In the genomic region with DNA sequence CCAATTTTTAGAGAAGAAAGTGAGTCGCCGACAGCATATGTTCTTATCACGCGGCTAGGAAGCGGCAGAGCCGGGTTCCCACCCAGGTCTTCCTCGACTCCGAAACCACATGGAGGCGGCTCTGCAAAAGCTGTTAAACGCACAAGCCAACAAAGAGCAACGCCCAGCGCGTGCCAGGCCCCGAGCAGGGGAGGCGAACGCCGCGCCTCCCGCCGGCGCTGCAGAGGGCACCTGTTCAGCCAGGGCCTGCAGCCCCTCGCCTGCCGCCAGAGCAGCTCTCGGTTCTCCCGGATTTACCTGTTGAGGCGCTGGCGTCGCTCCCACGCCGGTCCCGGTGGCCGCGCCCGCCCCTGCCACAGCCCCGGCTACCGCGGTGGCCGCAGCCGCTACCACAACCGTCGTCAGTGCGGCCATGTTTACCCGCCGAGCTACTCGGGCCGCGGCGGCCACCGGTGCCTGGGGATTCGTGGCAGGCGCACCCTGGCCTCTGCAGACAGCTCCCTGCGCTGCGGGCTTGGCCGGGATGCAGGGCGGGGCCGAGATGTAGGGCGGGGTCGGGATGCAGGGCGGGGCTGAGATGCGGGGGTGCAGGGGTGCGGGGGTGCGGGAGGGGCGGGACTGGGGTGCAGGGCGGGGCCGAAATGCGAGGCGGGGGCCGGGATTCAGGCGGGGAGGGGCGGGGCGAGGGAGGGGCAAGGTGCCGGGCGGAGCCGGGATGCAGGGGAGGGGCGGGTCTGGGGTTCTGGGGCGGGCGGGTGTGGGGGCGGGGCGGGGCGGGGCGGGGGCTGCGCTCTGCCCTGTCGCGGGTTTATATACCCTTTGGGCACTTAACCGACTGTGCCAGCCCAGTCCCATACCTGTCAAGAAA, we compare ENCODE assay signal across 1 cellular context.
A peak's percentile ranks its signal among the peaks of the same experiment; 100 is the strongest.
TF ChIP-seq lines count a peak whose summit lies in the region.

A gene with protein sequence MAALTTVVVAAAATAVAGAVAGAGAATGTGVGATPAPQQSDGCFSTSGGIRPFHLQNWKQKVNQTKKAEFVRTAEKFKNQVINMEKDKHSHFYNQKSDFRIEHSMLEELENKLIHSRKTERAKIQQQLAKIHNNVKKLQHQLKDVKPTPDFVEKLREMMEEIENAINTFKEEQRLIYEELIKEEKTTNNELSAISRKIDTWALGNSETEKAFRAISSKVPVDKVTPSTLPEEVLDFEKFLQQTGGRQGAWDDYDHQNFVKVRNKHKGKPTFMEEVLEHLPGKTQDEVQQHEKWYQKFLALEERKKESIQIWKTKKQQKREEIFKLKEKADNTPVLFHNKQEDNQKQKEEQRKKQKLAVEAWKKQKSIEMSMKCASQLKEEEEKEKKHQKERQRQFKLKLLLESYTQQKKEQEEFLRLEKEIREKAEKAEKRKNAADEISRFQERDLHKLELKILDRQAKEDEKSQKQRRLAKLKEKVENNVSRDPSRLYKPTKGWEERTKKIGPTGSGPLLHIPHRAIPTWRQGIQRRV (minus strand): TSS at position 525 of the 868 bp plus-strand sequence. CDS start 111 bp downstream, at position 414.

TF ChIP-seq in K562, 482 proteins besides CTCF, POLR2A, EP300 and RAD21 (continued from another document and continues in another):
- no peak for TF ChIP-seq THRA (IDR thresholded peaks at IDR 0.05)
- peak; percentile 46; the same call in 1 of the 2 replicates for TF ChIP-seq MYC (IDR thresholded peaks at IDR 0.05; ENCODE audit: low read depth, low read length)
- TF ChIP-seq MYC (CRISPR knock-in tag; IDR thresholded peaks at IDR 0.05; ENCODE audit: borderline replicate concordance, low read depth) = no peak
- no peak for TF ChIP-seq SRSF3 (IDR thresholded peaks at IDR 0.05; ENCODE audit: insufficient read depth, low read length)
- TF ChIP-seq MAZ (CRISPR knock-in tag; conservative IDR thresholded peaks at IDR 0.05 in 1 of 2, IDR thresholded peaks at IDR 0.05 in 1 of 2) = peak; percentile 68 to 84
- no peak; the same call in 1 of the 2 replicates for TF ChIP-seq GABPB1 (CRISPR knock-in tag; IDR thresholded peaks at IDR 0.05)
- peak; percentile 44 for TF ChIP-seq HMGN3 (IDR thresholded peaks at IDR 0.05; ENCODE audit: borderline replicate concordance, extremely low read depth, insufficient read length, low read depth, low read length)
- no peak for TF ChIP-seq MCM2 (IDR thresholded peaks at IDR 0.05; ENCODE audit: low read depth)
- TF ChIP-seq ETV6 (IDR thresholded peaks at IDR 0.05; ENCODE audit: borderline replicate concordance in 1 of 2, low read depth in 2 of 2, low read length in 1 of 2) = no peak
- peak; percentile 87; the same call in 1 of the 2 replicates for TF ChIP-seq ETV6 (CRISPR knock-in tag; IDR thresholded peaks at IDR 0.05; ENCODE audit: borderline replicate concordance)
- TF ChIP-seq, protein P1, sequence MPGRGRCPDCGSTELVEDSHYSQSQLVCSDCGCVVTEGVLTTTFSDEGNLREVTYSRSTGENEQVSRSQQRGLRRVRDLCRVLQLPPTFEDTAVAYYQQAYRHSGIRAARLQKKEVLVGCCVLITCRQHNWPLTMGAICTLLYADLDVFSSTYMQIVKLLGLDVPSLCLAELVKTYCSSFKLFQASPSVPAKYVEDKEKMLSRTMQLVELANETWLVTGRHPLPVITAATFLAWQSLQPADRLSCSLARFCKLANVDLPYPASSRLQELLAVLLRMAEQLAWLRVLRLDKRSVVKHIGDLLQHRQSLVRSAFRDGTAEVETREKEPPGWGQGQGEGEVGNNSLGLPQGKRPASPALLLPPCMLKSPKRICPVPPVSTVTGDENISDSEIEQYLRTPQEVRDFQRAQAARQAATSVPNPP (IDR thresholded peaks at IDR 0.05; ENCODE audit: borderline replicate concordance, insufficient read depth, insufficient read length) = no peak
- TF ChIP-seq NONO (IDR thresholded peaks at IDR 0.05; ENCODE audit: low read depth in 2 of 2, low read length in 1 of 2) = peak; percentile 28 to 77; a peak in 2 of 4 replicates
- no peak for TF ChIP-seq TCFL5 (CRISPR knock-in tag; conservative IDR thresholded peaks at IDR 0.05)
- no peak for TF ChIP-seq ATF1 (CRISPR knock-in tag; IDR thresholded peaks at IDR 0.05)
- TF ChIP-seq ATF1 (tag; IDR thresholded peaks at IDR 0.05) = peak; percentile 41
- no peak for TF ChIP-seq ZNF551 (CRISPR knock-in tag; IDR thresholded peaks at IDR 0.05)
- TF ChIP-seq TBL1XR1 (IDR thresholded peaks at IDR 0.05; ENCODE audit: low read length in 2 of 2) = no peak
- TF ChIP-seq ZNF175 (CRISPR knock-in tag; IDR thresholded peaks at IDR 0.05; ENCODE audit: low read depth) = no peak
- TF ChIP-seq ILK (tag; IDR thresholded peaks at IDR 0.05; ENCODE audit: borderline replicate concordance, low read depth) = no peak
- TF ChIP-seq ZBTB9 (CRISPR knock-in tag; IDR thresholded peaks at IDR 0.05) = peak; percentile 88
- TF ChIP-seq CEBPB (tag; IDR thresholded peaks at IDR 0.05) = no peak
- TF ChIP-seq ZSCAN32 (CRISPR knock-in tag; IDR thresholded peaks at IDR 0.05) = no peak
- no peak for TF ChIP-seq ZNF77 (CRISPR knock-in tag; IDR thresholded peaks at IDR 0.05)
- TF ChIP-seq, protein P2, sequence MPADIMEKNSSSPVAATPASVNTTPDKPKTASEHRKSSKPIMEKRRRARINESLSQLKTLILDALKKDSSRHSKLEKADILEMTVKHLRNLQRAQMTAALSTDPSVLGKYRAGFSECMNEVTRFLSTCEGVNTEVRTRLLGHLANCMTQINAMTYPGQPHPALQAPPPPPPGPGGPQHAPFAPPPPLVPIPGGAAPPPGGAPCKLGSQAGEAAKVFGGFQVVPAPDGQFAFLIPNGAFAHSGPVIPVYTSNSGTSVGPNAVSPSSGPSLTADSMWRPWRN (IDR thresholded peaks at IDR 0.05; ENCODE audit: low read depth) = no peak
- TF ChIP-seq ZFX (CRISPR knock-in tag; IDR thresholded peaks at IDR 0.05) = peak; percentile 87
- 0 out of 4 replicates have a peak, but pooled peaks of 1 of the 2 experiments have one; percentile 51 for TF ChIP-seq KDM4B (IDR thresholded peaks at IDR 0.05; ENCODE audit: borderline replicate concordance in 2 of 2, low read depth in 1 of 2)
- no peak for TF ChIP-seq MEF2A (IDR thresholded peaks at IDR 0.05; ENCODE audit: control insufficient read depth, low read depth, low read length)
- TF ChIP-seq E2F6 (IDR thresholded peaks at IDR 0.05; ENCODE audit: borderline replicate concordance in 1 of 2, extremely low read depth in 1 of 2, insufficient read depth in 1 of 2, insufficient read length in 1 of 2, low read depth in 1 of 2, low read length in 1 of 2, poor library complexity in 1 of 2, severe bottlenecking in 1 of 2) = peak; percentile 79 to 93
- no peak for TF ChIP-seq RBM17 (IDR thresholded peaks at IDR 0.05; ENCODE audit: borderline replicate concordance, low read depth, low read length)
- peak; percentile 80 for TF ChIP-seq KDM5B (IDR thresholded peaks at IDR 0.05; ENCODE audit: insufficient replicate concordance, low read depth, low read length)
- peak; percentile 67; the same call in 1 of the 2 replicates for TF ChIP-seq REST (CRISPR knock-in tag; IDR thresholded peaks at IDR 0.05; ENCODE audit: low read depth)
- no peak for TF ChIP-seq ZC3H11A (IDR thresholded peaks at IDR 0.05; ENCODE audit: low read depth, low read length)
- TF ChIP-seq, protein P3, sequence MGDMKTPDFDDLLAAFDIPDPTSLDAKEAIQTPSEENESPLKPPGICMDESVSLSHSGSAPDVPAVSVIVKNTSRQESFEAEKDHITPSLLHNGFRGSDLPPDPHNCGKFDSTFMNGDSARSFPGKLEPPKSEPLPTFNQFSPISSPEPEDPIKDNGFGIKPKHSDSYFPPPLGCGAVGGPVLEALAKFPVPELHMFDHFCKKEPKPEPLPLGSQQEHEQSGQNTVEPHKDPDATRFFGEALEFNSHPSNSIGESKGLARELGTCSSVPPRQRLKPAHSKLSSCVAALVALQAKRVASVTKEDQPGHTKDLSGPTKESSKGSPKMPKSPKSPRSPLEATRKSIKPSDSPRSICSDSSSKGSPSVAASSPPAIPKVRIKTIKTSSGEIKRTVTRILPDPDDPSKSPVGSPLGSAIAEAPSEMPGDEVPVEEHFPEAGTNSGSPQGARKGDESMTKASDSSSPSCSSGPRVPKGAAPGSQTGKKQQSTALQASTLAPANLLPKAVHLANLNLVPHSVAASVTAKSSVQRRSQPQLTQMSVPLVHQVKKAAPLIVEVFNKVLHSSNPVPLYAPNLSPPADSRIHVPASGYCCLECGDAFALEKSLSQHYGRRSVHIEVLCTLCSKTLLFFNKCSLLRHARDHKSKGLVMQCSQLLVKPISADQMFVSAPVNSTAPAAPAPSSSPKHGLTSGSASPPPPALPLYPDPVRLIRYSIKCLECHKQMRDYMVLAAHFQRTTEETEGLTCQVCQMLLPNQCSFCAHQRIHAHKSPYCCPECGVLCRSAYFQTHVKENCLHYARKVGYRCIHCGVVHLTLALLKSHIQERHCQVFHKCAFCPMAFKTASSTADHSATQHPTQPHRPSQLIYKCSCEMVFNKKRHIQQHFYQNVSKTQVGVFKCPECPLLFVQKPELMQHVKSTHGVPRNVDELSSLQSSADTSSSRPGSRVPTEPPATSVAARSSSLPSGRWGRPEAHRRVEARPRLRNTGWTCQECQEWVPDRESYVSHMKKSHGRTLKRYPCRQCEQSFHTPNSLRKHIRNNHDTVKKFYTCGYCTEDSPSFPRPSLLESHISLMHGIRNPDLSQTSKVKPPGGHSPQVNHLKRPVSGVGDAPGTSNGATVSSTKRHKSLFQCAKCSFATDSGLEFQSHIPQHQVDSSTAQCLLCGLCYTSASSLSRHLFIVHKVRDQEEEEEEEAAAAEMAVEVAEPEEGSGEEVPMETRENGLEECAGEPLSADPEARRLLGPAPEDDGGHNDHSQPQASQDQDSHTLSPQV (IDR thresholded peaks at IDR 0.05) = peak; percentile 55; the same call in 1 of the 2 replicates
- no peak for TF ChIP-seq ZNF717 (CRISPR knock-in tag; IDR thresholded peaks at IDR 0.05)
- no peak for TF ChIP-seq ZNF655 (CRISPR knock-in tag; IDR thresholded peaks at IDR 0.05)
- TF ChIP-seq ZNF778 (CRISPR knock-in tag; IDR thresholded peaks at IDR 0.05) = no peak
- TF ChIP-seq TEAD4 (IDR thresholded peaks at IDR 0.05; ENCODE audit: low read length) = no peak
- TF ChIP-seq TEAD4 (CRISPR knock-in tag; IDR thresholded peaks at IDR 0.05; ENCODE audit: borderline replicate concordance) = peak; percentile 83; the same call in 1 of the 2 replicates
- TF ChIP-seq POU5F1 (IDR thresholded peaks at IDR 0.05; ENCODE audit: borderline replicate concordance, low read depth, low read length, partially characterized antibody) = no peak
- no peak for TF ChIP-seq ZFPM2 (CRISPR knock-in tag; IDR thresholded peaks at IDR 0.05)
